ENCODE assay signal across 8 cellular contexts in genomic region chr22:18024276-18024939, GRCh38. TPM values are rescaled to one million over a fixed set of nuclear protein-coding genes. Genes with fewer than 3 reads are reported as not detected.
DNase-seq lines count a peak whose midpoint lies in the region; ATAC-seq and TF ChIP-seq lines count a peak whose summit lies in the region.

MICAL3 (minus strand) TSS chr22:18024561; CDS start chr22:17906812, 117,749 bp downstream.

- no peak within 1 kb of the TSS for H3K27ac ChIP-seq in KMS-11
- peak within 1 kb of the TSS; percentile 35 to 95 (median 78) for H3K27ac ChIP-seq in heart right ventricle

- peak within 1 kb of the TSS; percentile 22 for H3K4me3 ChIP-seq in GM12865 (ENCODE audit: low read depth, low read length)
- no peak within 1 kb of the TSS for H3K4me3 ChIP-seq in KMS-11 (IDR thresholded peaks at IDR 0.05; ENCODE audit: insufficient read depth, low read depth, low read length)
- H3K4me3 ChIP-seq in heart right ventricle = peak within 1 kb of the TSS; percentile 49 to 85 (median 80)

- H3K36me3 ChIP-seq in KMS-11 (ENCODE audit: insufficient read depth) (no peaks in the 10 kb centered on the region), heart right ventricle (no peaks in the 10 kb centered on the region)

- peak; percentile 69 for DNase-seq in GM12865 (ENCODE audit: low read depth)
- peak; percentile 24 to 63 (median 46) for DNase-seq in T-helper 1 cell
- DNase-seq in amniotic stem cell (lab: John Stamatoyannopoulos, UW) = peak; percentile 49
- DNase-seq in heart right ventricle = peak in 1 of 2 donors; percentile 66
- DNase-seq in posterior cingulate gyrus = peak; percentile 52 to 96 (median 72)
- peak; percentile 51 for DNase-seq in ureter (ENCODE audit: low spot score)

- H3K79me2 ChIP-seq in KMS-11 (ENCODE audit: insufficient read depth, low read depth) = no peaks in the 10 kb centered on the region

- H3K27me3 ChIP-seq in KMS-11 (ENCODE audit: insufficient read depth, low read depth) (no peaks in the 10 kb centered on the region), heart right ventricle (peaks cover 0 to 59% (median 0%) of the 10 kb centered on the region in 7 donors)

- no peaks in the 10 kb centered on the region for H4K20me1 ChIP-seq in KMS-11 (ENCODE audit: insufficient read depth)

- ATAC-seq in heart right ventricle (peak; percentile 74 to 92 (median 88)), GM18870 (IDR thresholded peaks at IDR 0.05; ENCODE audit: unreplicated experiment) (no peak)

- peak within 1 kb of the TSS; percentile 87 for H3K4me2 ChIP-seq in KMS-11

- intact Hi-C loops in heart right ventricle (cut with DNase I) (loop anchor here in 8 of 10 donors (2.0 to 10.0 kb wide), 11 partner anchors 24 to 200 kb away; partner anchors contain the start of gene PEX26 (in 2 of the 8)), posterior cingulate gyrus (cut with DNase I) (loop anchor here (2.0 kb wide), 2 partner anchors 24 to 52 kb away; partner anchors contain the start of gene PEX26)

- H3K9me3 ChIP-seq in heart right ventricle = no peaks in the 10 kb centered on the region

- H3K4me1 ChIP-seq in KMS-11 (ENCODE audit: low read depth, poor library complexity, severe bottlenecking) (peaks cover 26% of the 10 kb centered on the region), heart right ventricle (peaks cover 0 to 36% (median 17%) of the 10 kb centered on the region in 9 donors)

- peak within 1 kb of the TSS; percentile 95 for H2AFZ ChIP-seq in KMS-11 (ENCODE audit: low read depth)

- WGBS in heart right ventricle, 2 donors = 2% methylated on average over 56 of the region's 56 CpGs

- peak; percentile 63 for TF ChIP-seq CTCF in GM12865 (IDR thresholded peaks at IDR 0.05; ENCODE audit: insufficient read depth, low read depth, low read length, missing control alignments)
- TF ChIP-seq CTCF in KMS-11 (conservative IDR thresholded peaks at IDR 0.05; ENCODE audit: low read depth, low read length) = peak; percentile 39
- peak; percentile 39 to 83 (median 72) for TF ChIP-seq CTCF in heart right ventricle (IDR thresholded peaks at IDR 0.05)

- H3K9ac ChIP-seq in KMS-11 = peak within 1 kb of the TSS; percentile 36; the same call in 1 of the 2 replicates

RNA-seq across cellular contexts. Expression of gene MICAL3, which starts in this region (rescaled TPM):
- total RNA-seq in heart right ventricle (100 to 1,000 TPM in 9 of 10 donors, 10 to 100 TPM in 1; 74.7 to 137 (median 112) TPM), ureter (67.1 TPM)
- 10 to 100 TPM; 13.2 to 63.1 TPM for polyA plus RNA-seq in heart right ventricle
